Comparison of ENCODE assay signal across 27 cellular contexts in the genomic region with DNA sequence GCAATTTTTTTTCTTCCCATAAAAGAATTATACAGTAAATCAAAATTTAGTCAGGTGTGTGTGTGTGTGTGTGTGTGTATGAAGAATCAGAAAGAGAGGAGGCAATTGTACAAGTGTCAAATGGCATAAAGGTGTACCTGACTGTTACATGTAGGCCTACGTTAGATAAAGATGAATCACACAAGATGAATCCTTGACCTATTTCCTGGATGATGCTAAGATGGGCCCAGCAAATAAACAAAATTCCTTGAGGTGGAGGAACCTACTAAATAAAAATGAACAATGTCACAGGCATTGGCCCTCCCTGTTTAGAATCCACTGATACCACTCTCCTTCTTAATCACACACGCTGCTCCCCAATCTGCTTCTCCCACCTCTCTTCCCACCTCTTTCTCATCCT.
"Had no signal": no experiment of that assay in that cellular context is flagged by ENCODE, and none has a peak within 500 bp of the region (broad histone marks: within the 10 kb centered on the region; RNA-seq: fewer than 3 reads in every experiment).

No MANE protein-coding gene starts in this region.

- ATAC-seq: left colon; left lung; lower lobe of right lung; natural killer cell; sciatic nerve; stimulated activated naive B cell treated with anti-CD40 and anti-IgM and Interleukin-4, amounts not matched to agents 10 μg/mL and 1 μg/mL and 100 μg/mL, for 72 hours; stimulated activated naive CD8-positive, alpha-beta T cell treated with anti-CD3 and anti-CD28 coated beads, Interleukin-15, Interleukin-2, amounts not matched to agents 100 U/mL and 50 U/mL, for 24 hours had no signal

- H3K36me3 Mint-ChIP-seq: mesothelial cell of epicardium; naive B cell; natural killer cell; stimulated activated naive B cell treated with anti-CD40 and anti-IgM and Interleukin-4, amounts not matched to agents 10 μg/mL and 1 μg/mL and 100 μg/mL, for 72 hours had no signal

- H3K27me3 ChIP-seq: left lung, ovary, right atrium auricular region, stomach, testis, thyroid gland, transverse colon, upper lobe of left lung, vagina had no signal

- H3K27ac ChIP-seq: left lung, lower lobe of right lung, ovary, right atrium auricular region, skin epidermis, stomach, thyroid gland, upper lobe of left lung, vagina had no signal

- H3K4me1 Mint-ChIP-seq: naive B cell; natural killer cell; stimulated activated naive B cell treated with anti-CD40 and anti-IgM and Interleukin-4, amounts not matched to agents 10 μg/mL and 1 μg/mL and 100 μg/mL, for 72 hours had no signal

- H3K9me3 Mint-ChIP-seq: mesothelial cell of epicardium had no signal

- H3K27me3 Mint-ChIP-seq: naive B cell; progenitor cell of endocrine pancreas; stimulated activated naive B cell treated with anti-CD40 and anti-IgM and Interleukin-4, amounts not matched to agents 10 μg/mL and 1 μg/mL and 100 μg/mL, for 72 hours had no signal

- H3K4me3 Mint-ChIP-seq: mesothelial cell of epicardium; natural killer cell; stimulated activated naive B cell treated with anti-CD40 and anti-IgM and Interleukin-4, amounts not matched to agents 10 μg/mL and 1 μg/mL and 100 μg/mL, for 72 hours had no signal

- H3K4me3 ChIP-seq: left lung, lower lobe of right lung, ovary, right atrium auricular region, skin epidermis, stomach, testis, thyroid gland, transverse colon, upper lobe of left lung, vagina had no signal

- H3K36me3 ChIP-seq: left lung, lower lobe of right lung, ovary, right atrium auricular region, stomach, thyroid gland, transverse colon, upper lobe of left lung, vagina had no signal

- H3K27ac Mint-ChIP-seq: mesothelial cell of epicardium; naive B cell; natural killer cell; progenitor cell of endocrine pancreas; stimulated activated naive B cell treated with anti-CD40 and anti-IgM and Interleukin-4, amounts not matched to agents 10 μg/mL and 1 μg/mL and 100 μg/mL, for 72 hours had no signal

- DNase-seq: hippocampal formation; kidney glomerular epithelial cell; left colon; left lung; lower lobe of right lung; mesendoderm; naive B cell; natural killer cell; ovary; stimulated activated CD4-positive, alpha-beta T cell treated with anti-CD3 and anti-CD28 coated beads, Interleukin-12 subunit alpha, Interleukin-12 subunit beta, amount 100 ng/mL, for 4 hours; stimulated activated CD4-positive, alpha-beta T cell treated with anti-CD3 and anti-CD28 coated beads, Interleukin-15, amount 100 ng/mL, for 24 hours; stimulated activated CD4-positive, alpha-beta T cell treated with anti-CD3 and anti-CD28 coated beads, Interleukin-2, amount 100 ng/mL, for 24 hours; stimulated activated CD4-positive, alpha-beta T cell treated with anti-CD3 and anti-CD28 coated beads, Interleukin-4, amount 100 ng/mL, for 1 hour; stimulated activated naive B cell treated with anti-CD40 and anti-IgM and Interleukin-4, amounts not matched to agents 10 μg/mL and 1 μg/mL and 100 μg/mL, for 72 hours; stimulated activated naive CD8-positive, alpha-beta T cell treated with anti-CD3 and anti-CD28 coated beads, Interleukin-15, Interleukin-2, amounts not matched to agents 100 U/mL and 50 U/mL, for 24 hours; stomach; thyroid gland; transverse colon; upper lobe of left lung had no signal

- H3K9me3 ChIP-seq: left lung, lower lobe of right lung, ovary, right atrium auricular region, stomach, testis, thyroid gland, transverse colon, upper lobe of left lung, vagina had no signal

- FAIRE-seq: keratinocyte had no signal

- H3K4me1 ChIP-seq: left lung, lower lobe of right lung, right atrium auricular region, stomach, thyroid gland, upper lobe of left lung had no signal
